ENCODE assay signal across 9 cellular contexts in the genomic region with DNA sequence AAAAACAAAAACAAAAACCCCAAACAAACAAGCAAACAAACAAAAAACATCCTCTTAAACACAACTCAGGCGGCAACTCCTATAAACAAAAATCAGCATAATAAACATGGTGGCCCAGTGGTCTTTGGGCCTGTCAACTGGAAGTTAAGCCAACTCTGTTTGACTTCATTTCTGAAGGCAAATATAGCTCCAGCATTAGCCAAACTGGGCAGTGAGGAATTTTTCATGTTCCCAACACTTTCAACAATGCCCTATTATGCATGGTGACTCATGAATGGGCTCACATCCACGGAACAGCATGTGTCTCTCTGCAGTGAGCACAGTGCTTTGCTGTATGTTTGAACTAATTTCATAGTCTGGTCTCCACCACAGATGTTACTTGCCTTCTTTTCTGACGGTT.
A peak's percentile ranks its signal among the peaks of the same experiment; 100 is the strongest.
DNase-seq lines count a peak whose midpoint lies in the region; ATAC-seq, FAIRE-seq and TF ChIP-seq lines count a peak whose summit lies in the region.
"Had no signal": no experiment of that assay in that cellular context is flagged by ENCODE, and none has a peak within 500 bp of the region (broad histone marks: within the 10 kb centered on the region; RNA-seq: fewer than 3 reads in every experiment).

No MANE protein-coding gene starts in this region.

- no peak overlapping the region for H3K4me3 ChIP-seq in left lung

- H3K27ac Mint-ChIP-seq in stimulated activated naive B cell treated with anti-CD40 and anti-IgM and Interleukin-4, amounts not matched to agents 10 μg/mL and 1 μg/mL and 100 μg/mL, for 72 hours: no peak overlapping the region

- peaks cover 0 to 4% of the 10 kb centered on the region in 2 donors for H3K27me3 Mint-ChIP-seq in stimulated activated naive B cell treated with anti-CD40 and anti-IgM and Interleukin-4, amounts not matched to agents 10 μg/mL and 1 μg/mL and 100 μg/mL, for 72 hours

- no peak overlapping the region for H3K4me3 Mint-ChIP-seq in stimulated activated naive B cell treated with anti-CD40 and anti-IgM and Interleukin-4, amounts not matched to agents 10 μg/mL and 1 μg/mL and 100 μg/mL, for 72 hours

- ATAC-seq in left lung (peak; percentile 87), omental fat pad (ENCODE audit: low FRiP score) (no peak), HG03354 (IDR thresholded peaks at IDR 0.05; ENCODE audit: poor library complexity, severe bottlenecking, unreplicated experiment) (no peak), GM21723 (IDR thresholded peaks at IDR 0.05; ENCODE audit: unreplicated experiment) (no peak)
- ATAC-seq in stimulated activated naive B cell treated with anti-CD40 and anti-IgM and Interleukin-4, amounts not matched to agents 10 μg/mL and 1 μg/mL and 100 μg/mL, for 72 hours (replicated peaks): no peak

- no peaks in the 10 kb centered on the region for H3K36me3 ChIP-seq in left lung

- H3K9me3 Mint-ChIP-seq in stimulated activated naive B cell treated with anti-CD40 and anti-IgM and Interleukin-4, amounts not matched to agents 10 μg/mL and 1 μg/mL and 100 μg/mL, for 72 hours: peaks cover 2 to 3% of the 10 kb centered on the region in 2 donors

- intact Hi-C loops in left lung (cut with DNase I): no loop called here

- peaks cover 0 to 4% of the 10 kb centered on the region in 2 donors for H3K4me1 ChIP-seq in left lung

- no peaks in the 10 kb centered on the region for H3K9me3 ChIP-seq in left lung

- no peak for TF ChIP-seq CTCF in left lung (IDR thresholded peaks at IDR 0.05)
- no peak for TF ChIP-seq CTCF in omental fat pad (IDR thresholded peaks at IDR 0.05)

- no peaks in the 10 kb centered on the region for H3K27me3 ChIP-seq in left lung

- H3K27ac ChIP-seq in left lung (peak overlapping the region in 1 of 2 donors; percentile 71), temporal lobe (ENCODE audit: low read depth, low read length) (peak overlapping the region; percentile 99)

- no peaks in the 10 kb centered on the region for H3K4me1 Mint-ChIP-seq in stimulated activated naive B cell treated with anti-CD40 and anti-IgM and Interleukin-4, amounts not matched to agents 10 μg/mL and 1 μg/mL and 100 μg/mL, for 72 hours

- no peaks in the 10 kb centered on the region for H3K36me3 Mint-ChIP-seq in stimulated activated naive B cell treated with anti-CD40 and anti-IgM and Interleukin-4, amounts not matched to agents 10 μg/mL and 1 μg/mL and 100 μg/mL, for 72 hours

- FAIRE-seq in HTR-8/SVneo (lab: Jason Lieb, UNC): peak; percentile 97

- DNase-seq in HTR-8/SVneo (ENCODE audit: insufficient read length, low spot score) (peak; percentile 60), cerebellum (ENCODE audit: low spot score) (peak; percentile 68), left lung (peak in 1 of 2 donors; percentile 44), omental fat pad (ENCODE audit: low spot score) (no peak)
- no peak for DNase-seq in stimulated activated naive B cell treated with anti-CD40 and anti-IgM and Interleukin-4, amounts not matched to agents 10 μg/mL and 1 μg/mL and 100 μg/mL, for 72 hours
- DNase-seq: NK-92 treated with Interleukin-12 subunit alpha and Interleukin-12 subunit beta, amount 100 ng/mL, for 24 hours had no signal

Comparison
In these comparisons a context has a peak if more than half of its experiments do, and no peak if none do; other contexts are left out.
1. DNase-seq: peak in HTR-8/SVneo (single experiment) and cerebellum (single experiment); none in stimulated activated naive B cell treated with anti-CD40 and anti-IgM and Interleukin-4, amounts not matched to agents 10 μg/mL and 1 μg/mL and 100 μg/mL, for 72 hours (single experiment) and omental fat pad (single experiment).